ENCODE assay signal across 1 cellular context in the genomic region with DNA sequence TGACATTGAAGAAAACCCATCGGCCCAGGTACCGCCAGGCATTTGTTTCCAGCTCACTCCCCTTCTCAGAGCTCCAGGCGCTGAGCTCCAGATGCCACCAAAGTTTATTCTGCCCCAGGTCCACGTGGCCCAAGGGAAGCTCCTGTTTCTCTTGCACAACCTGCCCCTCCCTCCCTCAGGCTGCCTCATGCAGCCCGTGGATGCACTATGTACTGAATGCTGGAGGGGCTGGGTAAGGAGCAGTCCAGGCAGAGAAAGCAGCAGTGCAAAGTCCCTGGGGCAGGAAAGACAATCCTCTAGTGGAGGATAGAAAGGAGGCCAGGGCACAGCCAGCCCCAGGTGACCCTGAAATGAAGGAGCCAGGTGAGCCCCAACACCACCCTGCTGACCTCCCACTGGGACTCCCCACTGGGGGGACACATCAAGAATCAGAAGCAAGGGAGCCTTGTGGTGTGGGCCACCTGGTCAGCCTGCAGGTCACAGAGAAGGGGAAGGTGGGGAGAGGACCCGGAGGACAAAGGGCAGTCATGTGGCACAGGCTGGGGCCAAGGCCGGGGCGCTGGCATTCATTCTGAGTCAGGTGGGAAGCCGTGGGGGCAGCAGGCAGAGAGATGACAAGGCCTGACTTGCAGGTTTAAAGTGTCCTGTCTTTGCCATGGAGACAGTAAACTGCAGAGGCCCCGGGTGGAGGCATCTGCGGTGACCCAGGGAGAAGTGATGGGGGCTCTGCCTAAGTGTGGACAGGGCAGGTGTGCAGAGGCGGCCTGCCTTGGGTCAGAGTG.
TF ChIP-seq lines count a peak whose summit lies in the region.

No MANE protein-coding gene starts in this region.

TF ChIP-seq in HepG2, 621 proteins besides CTCF, POLR2A, EP300 and RAD21 (continued from another document and continues in another):
- TF ChIP-seq, protein P1, sequence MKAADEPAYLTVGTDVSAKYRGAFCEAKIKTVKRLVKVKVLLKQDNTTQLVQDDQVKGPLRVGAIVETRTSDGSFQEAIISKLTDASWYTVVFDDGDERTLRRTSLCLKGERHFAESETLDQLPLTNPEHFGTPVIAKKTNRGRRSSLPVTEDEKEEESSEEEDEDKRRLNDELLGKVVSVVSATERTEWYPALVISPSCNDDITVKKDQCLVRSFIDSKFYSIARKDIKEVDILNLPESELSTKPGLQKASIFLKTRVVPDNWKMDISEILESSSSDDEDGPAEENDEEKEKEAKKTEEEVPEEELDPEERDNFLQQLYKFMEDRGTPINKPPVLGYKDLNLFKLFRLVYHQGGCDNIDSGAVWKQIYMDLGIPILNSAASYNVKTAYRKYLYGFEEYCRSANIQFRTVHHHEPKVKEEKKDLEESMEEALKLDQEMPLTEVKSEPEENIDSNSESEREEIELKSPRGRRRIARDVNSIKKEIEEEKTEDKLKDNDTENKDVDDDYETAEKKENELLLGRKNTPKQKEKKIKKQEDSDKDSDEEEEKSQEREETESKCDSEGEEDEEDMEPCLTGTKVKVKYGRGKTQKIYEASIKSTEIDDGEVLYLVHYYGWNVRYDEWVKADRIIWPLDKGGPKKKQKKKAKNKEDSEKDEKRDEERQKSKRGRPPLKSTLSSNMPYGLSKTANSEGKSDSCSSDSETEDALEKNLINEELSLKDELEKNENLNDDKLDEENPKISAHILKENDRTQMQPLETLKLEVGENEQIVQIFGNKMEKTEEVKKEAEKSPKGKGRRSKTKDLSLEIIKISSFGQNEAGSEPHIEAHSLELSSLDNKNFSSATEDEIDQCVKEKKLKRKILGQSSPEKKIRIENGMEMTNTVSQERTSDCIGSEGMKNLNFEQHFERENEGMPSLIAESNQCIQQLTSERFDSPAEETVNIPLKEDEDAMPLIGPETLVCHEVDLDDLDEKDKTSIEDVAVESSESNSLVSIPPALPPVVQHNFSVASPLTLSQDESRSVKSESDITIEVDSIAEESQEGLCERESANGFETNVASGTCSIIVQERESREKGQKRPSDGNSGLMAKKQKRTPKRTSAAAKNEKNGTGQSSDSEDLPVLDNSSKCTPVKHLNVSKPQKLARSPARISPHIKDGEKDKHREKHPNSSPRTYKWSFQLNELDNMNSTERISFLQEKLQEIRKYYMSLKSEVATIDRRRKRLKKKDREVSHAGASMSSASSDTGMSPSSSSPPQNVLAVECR (CRISPR knock-in tag; IDR thresholded peaks at IDR 0.05; ENCODE audit: borderline replicate concordance) = peak; percentile 57; the same call in 1 of the 2 replicates
- TF ChIP-seq ZSCAN12 (CRISPR knock-in tag; IDR thresholded peaks at IDR 0.05) (no peak), PATZ1 (CRISPR knock-in tag; IDR thresholded peaks at IDR 0.05) (peak; percentile 86), CSRNP1 (CRISPR knock-in tag; IDR thresholded peaks at IDR 0.05) (no peak), CENPT (CRISPR knock-in tag; IDR thresholded peaks at IDR 0.05; ENCODE audit: low read depth) (no peak), HNF4G (IDR thresholded peaks at IDR 0.05; ENCODE audit: borderline replicate concordance, low read depth, low read length) (peak; percentile 61), HNF4G (CRISPR knock-in tag; IDR thresholded peaks at IDR 0.05; ENCODE audit: borderline replicate concordance, low read depth) (0 out of 2 replicates have a peak, but pooled peaks have one; percentile 38), HOXA5 (CRISPR knock-in tag; IDR thresholded peaks at IDR 0.05) (no peak), ZNF451 (CRISPR knock-in tag; IDR thresholded peaks at IDR 0.05) (0 out of 2 replicates have a peak, but pooled peaks have one; percentile 52), TCF7 (IDR thresholded peaks at IDR 0.05; ENCODE audit: low read depth) (no peak), ATF1 (CRISPR knock-in tag; IDR thresholded peaks at IDR 0.05) (no peak), ZNF510 (CRISPR knock-in tag; IDR thresholded peaks at IDR 0.05; ENCODE audit: low read depth) (no peak), BCLAF1 (IDR thresholded peaks at IDR 0.05) (no peak), ZC3H4 (CRISPR knock-in tag; IDR thresholded peaks at IDR 0.05; ENCODE audit: borderline replicate concordance) (no peak), HHEX (CRISPR knock-in tag; IDR thresholded peaks at IDR 0.05) (no peak), ZSCAN22 (CRISPR knock-in tag; IDR thresholded peaks at IDR 0.05) (no peak), ATF7 (IDR thresholded peaks at IDR 0.05) (no peak), ATF7 (CRISPR knock-in tag; IDR thresholded peaks at IDR 0.05) (no peak), ZC3H13 (CRISPR knock-in tag; IDR thresholded peaks at IDR 0.05) (no peak), GRHL1 (CRISPR knock-in tag; conservative IDR thresholded peaks at IDR 0.05) (no peak), IRX3 (CRISPR knock-in tag; IDR thresholded peaks at IDR 0.05; ENCODE audit: borderline replicate concordance, low read depth) (no peak), CREB3 (CRISPR knock-in tag; IDR thresholded peaks at IDR 0.05) (no peak), EED (CRISPR knock-in tag; IDR thresholded peaks at IDR 0.05) (no peak), SOX13 (IDR thresholded peaks at IDR 0.05) (no peak), SOX13 (CRISPR knock-in tag; conservative IDR thresholded peaks at IDR 0.05 in 1 of 2, IDR thresholded peaks at IDR 0.05 in 1 of 2) (peak in 1 of 2 experiments; percentile 51; a peak in 1 of 4 replicates), JUN (CRISPR knock-in tag; IDR thresholded peaks at IDR 0.05) (no peak), ZNF737 (CRISPR knock-in tag; IDR thresholded peaks at IDR 0.05; ENCODE audit: borderline replicate concordance) (no peak), ZNF619 (CRISPR knock-in tag; IDR thresholded peaks at IDR 0.05) (no peak), SOX6 (IDR thresholded peaks at IDR 0.05) (no peak), SOX6 (CRISPR knock-in tag; IDR thresholded peaks at IDR 0.05) (peak; percentile 20; the same call in 1 of the 2 replicates), CEBPB (IDR thresholded peaks at IDR 0.05; ENCODE audit: borderline replicate concordance, low read depth, low read length) (peak; percentile 97), CREM (IDR thresholded peaks at IDR 0.05) (peak; percentile 23; the same call in 1 of the 2 replicates), CREM (CRISPR knock-in tag; IDR thresholded peaks at IDR 0.05) (no peak), ZNF674 (CRISPR knock-in tag; IDR thresholded peaks at IDR 0.05; ENCODE audit: low read depth) (no peak), ZNF75D (CRISPR knock-in tag; IDR thresholded peaks at IDR 0.05; ENCODE audit: borderline replicate concordance) (no peak), ZNF367 (CRISPR knock-in tag; IDR thresholded peaks at IDR 0.05; ENCODE audit: borderline replicate concordance) (no peak), ZNF773 (CRISPR knock-in tag; IDR thresholded peaks at IDR 0.05; ENCODE audit: borderline replicate concordance) (no peak), NCOA2 (CRISPR knock-in tag; IDR thresholded peaks at IDR 0.05) (0 out of 2 replicates have a peak, but pooled peaks have one; percentile 37), AHR (CRISPR knock-in tag; IDR thresholded peaks at IDR 0.05) (no peak), FOXA3 (CRISPR knock-in tag; IDR thresholded peaks at IDR 0.05) (peak; percentile 52), TRIM24 (CRISPR knock-in tag; IDR thresholded peaks at IDR 0.05) (peak; percentile 79; the same call in 1 of the 2 replicates), ZIK1 (CRISPR knock-in tag; IDR thresholded peaks at IDR 0.05; ENCODE audit: borderline replicate concordance, low read depth) (peak; percentile 63; the same call in 1 of the 2 replicates), ARNT (IDR thresholded peaks at IDR 0.05) (no peak), USF2 (IDR thresholded peaks at IDR 0.05; ENCODE audit: low read depth, low read length) (0 out of 2 replicates have a peak, but pooled peaks have one; percentile 45), USF2 (CRISPR knock-in tag; IDR thresholded peaks at IDR 0.05; ENCODE audit: borderline replicate concordance) (peak; percentile 84)
- TF ChIP-seq, protein P2, sequence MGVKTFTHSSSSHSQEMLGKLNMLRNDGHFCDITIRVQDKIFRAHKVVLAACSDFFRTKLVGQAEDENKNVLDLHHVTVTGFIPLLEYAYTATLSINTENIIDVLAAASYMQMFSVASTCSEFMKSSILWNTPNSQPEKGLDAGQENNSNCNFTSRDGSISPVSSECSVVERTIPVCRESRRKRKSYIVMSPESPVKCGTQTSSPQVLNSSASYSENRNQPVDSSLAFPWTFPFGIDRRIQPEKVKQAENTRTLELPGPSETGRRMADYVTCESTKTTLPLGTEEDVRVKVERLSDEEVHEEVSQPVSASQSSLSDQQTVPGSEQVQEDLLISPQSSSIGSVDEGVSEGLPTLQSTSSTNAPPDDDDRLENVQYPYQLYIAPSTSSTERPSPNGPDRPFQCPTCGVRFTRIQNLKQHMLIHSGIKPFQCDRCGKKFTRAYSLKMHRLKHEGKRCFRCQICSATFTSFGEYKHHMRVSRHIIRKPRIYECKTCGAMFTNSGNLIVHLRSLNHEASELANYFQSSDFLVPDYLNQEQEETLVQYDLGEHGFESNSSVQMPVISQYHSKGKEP (CRISPR knock-in tag; IDR thresholded peaks at IDR 0.05) = no peak
